Comparison of ENCODE assay signal across 15 cellular contexts in the genomic region with DNA sequence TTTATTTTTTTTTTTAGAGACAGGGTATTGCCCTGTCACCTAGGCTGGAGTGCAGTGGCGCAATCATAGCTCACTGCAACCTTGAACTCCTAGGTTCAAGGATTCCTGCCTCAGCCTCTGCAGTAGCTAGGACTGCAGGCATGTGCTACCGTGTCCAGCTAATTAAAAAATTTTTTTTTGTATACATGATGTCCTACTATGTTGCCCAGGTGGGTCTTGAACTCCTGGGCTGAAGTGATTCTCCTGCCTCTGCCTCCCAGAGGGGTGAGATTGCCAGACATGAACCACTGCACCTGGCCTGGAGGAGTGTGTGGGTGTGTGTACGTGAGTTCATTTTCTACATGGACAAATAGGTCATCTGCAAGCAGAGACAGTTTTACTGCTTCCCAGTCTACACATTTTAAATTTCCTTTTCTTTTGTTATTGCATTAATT.
"Had no signal": no experiment of that assay in that cellular context is flagged by ENCODE, and none has a peak within 500 bp of the region (broad histone marks: within the 10 kb centered on the region; RNA-seq: fewer than 3 reads in every experiment).

No MANE protein-coding gene starts in this region.

- H3K4me3 Mint-ChIP-seq: activated CD4-positive, alpha-beta memory T cell treated with anti-CD3 and anti-CD28 coated beads for 36 hours; activated T-cell treated with anti-CD3 and anti-CD28 coated beads, Interleukin-2, amount 50 U/mL, for 4 hours; naive B cell; stimulated activated naive B cell treated with anti-CD40 and anti-IgM and Interleukin-4, amounts not matched to agents 10 μg/mL and 1 μg/mL and 100 μg/mL, for 72 hours had no signal

- H3K36me3 ChIP-seq: ovary, thyroid gland, uterus had no signal

- H3K4me3 ChIP-seq: ovary, thyroid gland, uterus had no signal

- DNase-seq: activated CD4-positive, alpha-beta memory T cell treated with anti-CD3 and anti-CD28 coated beads for 36 hours; activated CD4-positive, alpha-beta T cell treated with anti-CD3 and anti-CD28 coated beads for 1 hour; activated gamma-delta T cell; activated T-cell treated with anti-CD3 and anti-CD28 coated beads, Interleukin-2, amount 50 U/mL, for 4 hours; left cardiac atrium; naive B cell; ovary; stimulated activated CD4-positive, alpha-beta T cell treated with anti-CD3 and anti-CD28 coated beads, Interleukin-2, amount 100 ng/mL, for 48 hours; stimulated activated naive B cell treated with anti-CD40 and anti-IgM and Interleukin-4, amounts not matched to agents 10 μg/mL and 1 μg/mL and 100 μg/mL, for 72 hours; T1000; thyroid gland; uterus had no signal

- H3K4me1 ChIP-seq: thyroid gland, uterus had no signal

- H3K27ac Mint-ChIP-seq: activated CD4-positive, alpha-beta memory T cell treated with anti-CD3 and anti-CD28 coated beads for 36 hours; activated naive CD4-positive, alpha-beta T cell treated with anti-CD3 and anti-CD28 coated beads, Interleukin-2, amount 50 U/mL, for 72 hours; stimulated activated naive B cell treated with anti-CD40 and anti-IgM and Interleukin-4, amounts not matched to agents 10 μg/mL and 1 μg/mL and 100 μg/mL, for 72 hours had no signal

- H3K9me3 Mint-ChIP-seq: activated T-cell treated with anti-CD3 and anti-CD28 coated beads, Interleukin-2, amount 50 U/mL, for 4 hours had no signal

- H3K27ac ChIP-seq: ovary, thyroid gland, uterus, VCaP had no signal

- H3K27me3 Mint-ChIP-seq: activated CD4-positive, alpha-beta memory T cell treated with anti-CD3 and anti-CD28 coated beads for 36 hours; naive B cell; stimulated activated naive B cell treated with anti-CD40 and anti-IgM and Interleukin-4, amounts not matched to agents 10 μg/mL and 1 μg/mL and 100 μg/mL, for 72 hours had no signal

- H3K27me3 ChIP-seq: ovary, thyroid gland, uterus had no signal

- H3K9me3 ChIP-seq: ovary, thyroid gland, uterus had no signal

- ATAC-seq: activated naive CD4-positive, alpha-beta T cell treated with anti-CD3 and anti-CD28 coated beads, Interleukin-2, amount 50 U/mL, for 72 hours; activated T-cell treated with anti-CD3 and anti-CD28 coated beads, Interleukin-2, amount 50 U/mL, for 4 hours; esophagus mucosa; left cardiac atrium; stimulated activated naive B cell treated with anti-CD40 and anti-IgM and Interleukin-4, amounts not matched to agents 10 μg/mL and 1 μg/mL and 100 μg/mL, for 72 hours had no signal

- H3K36me3 Mint-ChIP-seq: activated naive CD4-positive, alpha-beta T cell treated with anti-CD3 and anti-CD28 coated beads, Interleukin-2, amount 50 U/mL, for 72 hours had no signal
